ENCODE assay signal across 1 cellular context in the genomic region with DNA sequence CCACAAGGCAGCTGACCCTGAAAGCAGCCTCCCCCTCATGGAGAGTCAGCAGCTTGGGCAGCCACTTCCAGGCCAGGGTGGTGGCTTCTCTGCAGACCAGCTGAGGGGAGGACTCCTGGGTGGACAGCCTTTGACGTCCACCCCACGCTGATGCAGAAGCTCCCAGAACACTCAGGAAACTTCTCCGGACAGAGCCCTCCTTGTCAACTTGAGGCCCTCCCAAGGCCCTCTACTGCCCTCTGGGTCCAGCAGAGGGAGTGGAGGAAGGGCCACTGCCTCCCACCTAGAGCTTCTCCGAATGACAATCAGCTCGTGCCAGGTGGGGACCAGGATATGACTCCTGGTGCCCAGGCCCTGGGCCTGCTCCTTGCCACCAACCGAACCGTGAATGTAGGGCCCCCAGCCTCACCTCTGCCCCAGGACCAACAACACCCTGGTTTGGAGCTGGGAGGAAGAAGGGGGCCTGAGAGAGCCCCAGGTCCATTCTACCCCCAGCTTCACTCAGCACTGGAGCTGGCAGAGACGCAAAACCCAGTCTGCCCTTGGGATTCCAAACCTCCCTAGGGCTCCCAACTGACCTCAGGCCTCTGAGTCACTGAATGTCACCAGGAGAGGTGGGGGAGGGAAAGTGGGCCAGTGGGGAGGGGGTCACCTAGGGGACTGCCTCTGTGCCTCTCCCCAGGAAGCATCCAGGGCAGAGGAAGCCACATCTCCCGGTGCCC.
TF ChIP-seq lines count a peak whose summit lies in the region.

No MANE protein-coding gene starts in this region.

TF ChIP-seq in GM23338, 12 proteins besides CTCF, POLR2A, EP300 and RAD21:
- TF ChIP-seq EZH2phosphoT487 (IDR thresholded peaks at IDR 0.05; ENCODE audit: unreplicated experiment) (no peak), EZH2 (IDR thresholded peaks at IDR 0.05; ENCODE audit: low read depth, unreplicated experiment) (no peak), NANOG (IDR thresholded peaks at IDR 0.05; ENCODE audit: borderline replicate concordance) (no peak), JUNB (IDR thresholded peaks at IDR 0.05; ENCODE audit: unreplicated experiment) (no peak), POLR2AphosphoS5 (IDR thresholded peaks at IDR 0.05; ENCODE audit: low read depth) (no peak), CREB1 (CRISPR knock-in tag; IDR thresholded peaks at IDR 0.05; ENCODE audit: low read depth) (no peak), STAT1 (IDR thresholded peaks at IDR 0.05; ENCODE audit: unreplicated experiment) (no peak), ZNF331 (CRISPR knock-in tag; IDR thresholded peaks at IDR 0.05; ENCODE audit: low read depth) (no peak), ZNF114 (CRISPR knock-in tag; IDR thresholded peaks at IDR 0.05) (no peak)
- TF ChIP-seq, protein P1, sequence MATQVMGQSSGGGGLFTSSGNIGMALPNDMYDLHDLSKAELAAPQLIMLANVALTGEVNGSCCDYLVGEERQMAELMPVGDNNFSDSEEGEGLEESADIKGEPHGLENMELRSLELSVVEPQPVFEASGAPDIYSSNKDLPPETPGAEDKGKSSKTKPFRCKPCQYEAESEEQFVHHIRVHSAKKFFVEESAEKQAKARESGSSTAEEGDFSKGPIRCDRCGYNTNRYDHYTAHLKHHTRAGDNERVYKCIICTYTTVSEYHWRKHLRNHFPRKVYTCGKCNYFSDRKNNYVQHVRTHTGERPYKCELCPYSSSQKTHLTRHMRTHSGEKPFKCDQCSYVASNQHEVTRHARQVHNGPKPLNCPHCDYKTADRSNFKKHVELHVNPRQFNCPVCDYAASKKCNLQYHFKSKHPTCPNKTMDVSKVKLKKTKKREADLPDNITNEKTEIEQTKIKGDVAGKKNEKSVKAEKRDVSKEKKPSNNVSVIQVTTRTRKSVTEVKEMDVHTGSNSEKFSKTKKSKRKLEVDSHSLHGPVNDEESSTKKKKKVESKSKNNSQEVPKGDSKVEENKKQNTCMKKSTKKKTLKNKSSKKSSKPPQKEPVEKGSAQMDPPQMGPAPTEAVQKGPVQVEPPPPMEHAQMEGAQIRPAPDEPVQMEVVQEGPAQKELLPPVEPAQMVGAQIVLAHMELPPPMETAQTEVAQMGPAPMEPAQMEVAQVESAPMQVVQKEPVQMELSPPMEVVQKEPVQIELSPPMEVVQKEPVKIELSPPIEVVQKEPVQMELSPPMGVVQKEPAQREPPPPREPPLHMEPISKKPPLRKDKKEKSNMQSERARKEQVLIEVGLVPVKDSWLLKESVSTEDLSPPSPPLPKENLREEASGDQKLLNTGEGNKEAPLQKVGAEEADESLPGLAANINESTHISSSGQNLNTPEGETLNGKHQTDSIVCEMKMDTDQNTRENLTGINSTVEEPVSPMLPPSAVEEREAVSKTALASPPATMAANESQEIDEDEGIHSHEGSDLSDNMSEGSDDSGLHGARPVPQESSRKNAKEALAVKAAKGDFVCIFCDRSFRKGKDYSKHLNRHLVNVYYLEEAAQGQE (IDR thresholded peaks at IDR 0.05; ENCODE audit: unreplicated experiment): no peak
- TF ChIP-seq, protein P2, sequence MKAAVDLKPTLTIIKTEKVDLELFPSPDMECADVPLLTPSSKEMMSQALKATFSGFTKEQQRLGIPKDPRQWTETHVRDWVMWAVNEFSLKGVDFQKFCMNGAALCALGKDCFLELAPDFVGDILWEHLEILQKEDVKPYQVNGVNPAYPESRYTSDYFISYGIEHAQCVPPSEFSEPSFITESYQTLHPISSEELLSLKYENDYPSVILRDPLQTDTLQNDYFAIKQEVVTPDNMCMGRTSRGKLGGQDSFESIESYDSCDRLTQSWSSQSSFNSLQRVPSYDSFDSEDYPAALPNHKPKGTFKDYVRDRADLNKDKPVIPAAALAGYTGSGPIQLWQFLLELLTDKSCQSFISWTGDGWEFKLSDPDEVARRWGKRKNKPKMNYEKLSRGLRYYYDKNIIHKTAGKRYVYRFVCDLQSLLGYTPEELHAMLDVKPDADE (IDR thresholded peaks at IDR 0.05): no peak
